1 cellular context compared by ENCODE assay signal in the genomic region with DNA sequence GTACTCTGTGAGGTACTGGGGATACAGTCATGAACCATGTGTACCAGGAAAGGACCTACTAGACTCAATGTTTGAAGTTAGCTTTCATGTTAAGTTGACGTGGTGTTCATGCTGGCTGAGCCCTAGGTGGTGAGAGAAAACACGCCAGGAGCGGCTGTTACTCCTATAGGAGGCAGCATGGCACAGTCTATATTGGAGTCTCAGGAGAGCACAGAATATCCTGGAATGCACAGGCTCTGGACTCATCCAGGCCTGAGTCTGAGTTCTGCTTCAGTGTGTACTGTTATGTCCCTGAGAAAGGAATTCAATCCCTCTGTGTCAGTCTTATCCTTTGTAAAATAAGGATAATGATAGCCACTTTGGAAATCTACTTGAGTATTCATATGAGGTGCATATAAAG.
TF ChIP-seq lines count a peak whose summit lies in the region.

No MANE protein-coding gene starts in this region.

TF ChIP-seq in HCT116, 20 proteins besides CTCF, POLR2A, EP300 and RAD21 (continued from another document):
- TF ChIP-seq, protein P1, sequence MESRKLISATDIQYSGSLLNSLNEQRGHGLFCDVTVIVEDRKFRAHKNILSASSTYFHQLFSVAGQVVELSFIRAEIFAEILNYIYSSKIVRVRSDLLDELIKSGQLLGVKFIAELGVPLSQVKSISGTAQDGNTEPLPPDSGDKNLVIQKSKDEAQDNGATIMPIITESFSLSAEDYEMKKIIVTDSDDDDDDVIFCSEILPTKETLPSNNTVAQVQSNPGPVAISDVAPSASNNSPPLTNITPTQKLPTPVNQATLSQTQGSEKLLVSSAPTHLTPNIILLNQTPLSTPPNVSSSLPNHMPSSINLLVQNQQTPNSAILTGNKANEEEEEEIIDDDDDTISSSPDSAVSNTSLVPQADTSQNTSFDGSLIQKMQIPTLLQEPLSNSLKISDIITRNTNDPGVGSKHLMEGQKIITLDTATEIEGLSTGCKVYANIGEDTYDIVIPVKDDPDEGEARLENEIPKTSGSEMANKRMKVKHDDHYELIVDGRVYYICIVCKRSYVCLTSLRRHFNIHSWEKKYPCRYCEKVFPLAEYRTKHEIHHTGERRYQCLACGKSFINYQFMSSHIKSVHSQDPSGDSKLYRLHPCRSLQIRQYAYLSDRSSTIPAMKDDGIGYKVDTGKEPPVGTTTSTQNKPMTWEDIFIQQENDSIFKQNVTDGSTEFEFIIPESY (IDR thresholded peaks at IDR 0.05; ENCODE audit: extremely low read depth, insufficient replicate concordance, low read length), result no peak
- TF ChIP-seq, protein P2, sequence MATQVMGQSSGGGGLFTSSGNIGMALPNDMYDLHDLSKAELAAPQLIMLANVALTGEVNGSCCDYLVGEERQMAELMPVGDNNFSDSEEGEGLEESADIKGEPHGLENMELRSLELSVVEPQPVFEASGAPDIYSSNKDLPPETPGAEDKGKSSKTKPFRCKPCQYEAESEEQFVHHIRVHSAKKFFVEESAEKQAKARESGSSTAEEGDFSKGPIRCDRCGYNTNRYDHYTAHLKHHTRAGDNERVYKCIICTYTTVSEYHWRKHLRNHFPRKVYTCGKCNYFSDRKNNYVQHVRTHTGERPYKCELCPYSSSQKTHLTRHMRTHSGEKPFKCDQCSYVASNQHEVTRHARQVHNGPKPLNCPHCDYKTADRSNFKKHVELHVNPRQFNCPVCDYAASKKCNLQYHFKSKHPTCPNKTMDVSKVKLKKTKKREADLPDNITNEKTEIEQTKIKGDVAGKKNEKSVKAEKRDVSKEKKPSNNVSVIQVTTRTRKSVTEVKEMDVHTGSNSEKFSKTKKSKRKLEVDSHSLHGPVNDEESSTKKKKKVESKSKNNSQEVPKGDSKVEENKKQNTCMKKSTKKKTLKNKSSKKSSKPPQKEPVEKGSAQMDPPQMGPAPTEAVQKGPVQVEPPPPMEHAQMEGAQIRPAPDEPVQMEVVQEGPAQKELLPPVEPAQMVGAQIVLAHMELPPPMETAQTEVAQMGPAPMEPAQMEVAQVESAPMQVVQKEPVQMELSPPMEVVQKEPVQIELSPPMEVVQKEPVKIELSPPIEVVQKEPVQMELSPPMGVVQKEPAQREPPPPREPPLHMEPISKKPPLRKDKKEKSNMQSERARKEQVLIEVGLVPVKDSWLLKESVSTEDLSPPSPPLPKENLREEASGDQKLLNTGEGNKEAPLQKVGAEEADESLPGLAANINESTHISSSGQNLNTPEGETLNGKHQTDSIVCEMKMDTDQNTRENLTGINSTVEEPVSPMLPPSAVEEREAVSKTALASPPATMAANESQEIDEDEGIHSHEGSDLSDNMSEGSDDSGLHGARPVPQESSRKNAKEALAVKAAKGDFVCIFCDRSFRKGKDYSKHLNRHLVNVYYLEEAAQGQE (IDR thresholded peaks at IDR 0.05; ENCODE audit: low read depth), result no peak
- TF ChIP-seq YY1 (IDR thresholded peaks at IDR 0.05; ENCODE audit: extremely low read depth, insufficient replicate concordance, low read depth, low read length) (no peak), CEBPB (IDR thresholded peaks at IDR 0.05; ENCODE audit: low read depth) (no peak), EZH2 (IDR thresholded peaks at IDR 0.05) (no peak)
- TF ChIP-seq, protein P3, sequence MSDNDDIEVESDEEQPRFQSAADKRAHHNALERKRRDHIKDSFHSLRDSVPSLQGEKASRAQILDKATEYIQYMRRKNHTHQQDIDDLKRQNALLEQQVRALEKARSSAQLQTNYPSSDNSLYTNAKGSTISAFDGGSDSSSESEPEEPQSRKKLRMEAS (IDR thresholded peaks at IDR 0.05), result no peak
